ENCODE assay signal across 12 cellular contexts in genomic region chr2:86186431-86186830, GRCh38. TPM values are rescaled to one million over a fixed set of nuclear protein-coding genes. Genes with fewer than 3 reads are reported as not detected.
A peak's percentile ranks its signal among the peaks of the same experiment; 100 is the strongest.
DNase-seq lines count a peak whose midpoint lies in the region; ATAC-seq, FAIRE-seq and TF ChIP-seq lines count a peak whose summit lies in the region.
"Had no signal": no experiment of that assay in that cellular context is flagged by ENCODE, and none has a peak within 500 bp of the region (broad histone marks: within the 10 kb centered on the region; RNA-seq: fewer than 3 reads in every experiment).

No MANE protein-coding gene starts in this region.

- no TSS peak for BruUV-seq in GM12878 (replicated peaks; lab: Mats Ljungman, UMichigan)

- no peak for FAIRE-seq in GM12878 (lab: Jason Lieb, UNC)
- FAIRE-seq: islet of Langerhans had no signal

- peak overlapping the region; percentile 70 for H3K4me2 ChIP-seq in Loucy (ENCODE audit: low read depth, low read length, poor library complexity, severe bottlenecking)
- H3K4me2 ChIP-seq in GM12878 (ENCODE audit: control insufficient read depth, insufficient read depth) = peak overlapping the region; percentile 74

- CTCF ChIA-PET in GM12878 (lab: Yijun Ruan, JAX) = interaction anchor here (0.6 to 2.5 kb wide), 7 partner anchors 8 to 557 kb away, joined by 3 to 11 read pairs (median 4); partner anchors contain the start of gene IMMT

- no peaks in the 10 kb centered on the region for H3K9me3 Mint-ChIP-seq in activated T-cell treated with anti-CD3 and anti-CD28 coated beads, Interleukin-2, amount 50 U/mL, for 4 hours

- H3F3A ChIP-seq in Loucy (ENCODE audit: low read depth) = 0 out of 2 replicates have a peak, but pooled peaks cover 15% of the 10 kb centered on the region

- no peak for DNase-seq in activated T-cell treated with anti-CD3 and anti-CD28 coated beads, Interleukin-2, amount 50 U/mL, for 4 hours
- DNase-seq in activated T-cell treated with anti-CD3 and anti-CD28 coated beads, Interleukin-2, amount 50 U/mL, for 1 hour = no peak
- DNase-seq in GM12878 (ENCODE audit: low read depth, low spot score) = no peak
- DNase-seq in stimulated activated naive CD8-positive, alpha-beta T cell treated with anti-CD3 and anti-CD28 coated beads, Interleukin-15, Interleukin-2, amounts not matched to agents 100 U/mL and 50 U/mL, for 24 hours = no peak
- no peak for DNase-seq in UCSD-AML1 (lab: John Stamatoyannopoulos, UW; ENCODE audit: unreplicated experiment)
- DNase-seq: activated CD8-positive, alpha-beta memory T cell treated with anti-CD3 and anti-CD28 coated beads, Interleukin-2, amount 50 U/mL, for 4 hours; HCEC 1CT had no signal

- H3K36me3 ChIP-seq in Loucy (ENCODE audit: insufficient read depth, low read length) (peaks cover 6% of the 10 kb centered on the region; the same call in 1 of the 2 replicates), GM12878 (ENCODE audit: control insufficient read depth in 2 of 2, insufficient read depth in 2 of 2, low read length in 1 of 2) (peaks cover 0 to 3% of the 10 kb centered on the region in 2 experiments; a peak in 3 of 4 replicates)

- H4K20me1 ChIP-seq in Loucy (ENCODE audit: insufficient read depth, low read length, poor library complexity, severe bottlenecking) (peaks cover 95% of the 10 kb centered on the region), GM12878 (ENCODE audit: control insufficient read depth, insufficient read depth) (no peaks in the 10 kb centered on the region)

- peaks cover 17% of the 10 kb centered on the region for H3K36me3 Mint-ChIP-seq in activated T-cell treated with anti-CD3 and anti-CD28 coated beads, Interleukin-2, amount 50 U/mL, for 4 hours (ENCODE audit: insufficient read depth)

- H3K9ac ChIP-seq in Loucy (ENCODE audit: low read depth, low read length, poor library complexity, severe bottlenecking) = peak overlapping the region; percentile 9
- no peak overlapping the region for H3K9ac ChIP-seq in GM12878 (ENCODE audit: control insufficient read depth, insufficient read depth, low read length)

- H3K79me2 ChIP-seq in Loucy (ENCODE audit: insufficient read depth, low read length) = peaks cover 94% of the 10 kb centered on the region
- peaks cover 92% of the 10 kb centered on the region for H3K79me2 ChIP-seq in GM12878 (ENCODE audit: control insufficient read depth, insufficient read depth, low read length)

- H3K9me3 ChIP-seq in Loucy (ENCODE audit: insufficient read depth, low read depth, low read length) (no peaks in the 10 kb centered on the region), GM12878 (replicated peaks; ENCODE audit: control insufficient read depth, insufficient read depth, low read length) (no peaks in the 10 kb centered on the region; the same call in 2 of the 3 replicates)

- peak; percentile 33 to 40 for ATAC-seq in activated T-cell treated with anti-CD3 and anti-CD28 coated beads, Interleukin-2, amount 50 U/mL, for 4 hours
- ATAC-seq in GM12878 = peak; percentile 58
- peak; percentile 81 for ATAC-seq in stimulated activated naive CD8-positive, alpha-beta T cell treated with anti-CD3 and anti-CD28 coated beads, Interleukin-15, Interleukin-2, amounts not matched to agents 100 U/mL and 50 U/mL, for 24 hours
- no peak for ATAC-seq in HG03378 (IDR thresholded peaks at IDR 0.05; ENCODE audit: unreplicated experiment)
- no peak for ATAC-seq in HG03196 (IDR thresholded peaks at IDR 0.05; ENCODE audit: unreplicated experiment)

- no peak for TF ChIP-seq EP300 in GM12878 (IDR thresholded peaks at IDR 0.05; ENCODE audit: borderline replicate concordance in 1 of 2, control insufficient read depth in 1 of 2, low read depth in 2 of 2, low read length in 2 of 2)

- peak overlapping the region; percentile 27 for H3K4me3 Mint-ChIP-seq in activated T-cell treated with anti-CD3 and anti-CD28 coated beads, Interleukin-2, amount 50 U/mL, for 4 hours

- TF ChIP-seq RAD21 in GM12878 (IDR thresholded peaks at IDR 0.05; ENCODE audit: insufficient read depth, low read depth, low read length) = no peak

- peaks cover 82% of the 10 kb centered on the region for H3K4me1 Mint-ChIP-seq in activated T-cell treated with anti-CD3 and anti-CD28 coated beads, Interleukin-2, amount 50 U/mL, for 4 hours (ENCODE audit: low read depth)

- RAD21 ChIA-PET in GM12878 (lab: Charles Lee; ENCODE audit: unreplicated experiment) = interaction anchor here (0.7 to 1.9 kb wide), 3 partner anchors 10 to 80 kb away, joined by 3 to 4 read pairs (median 3); partner anchors contain the start of gene PTCD3

- H2AFZ ChIP-seq in Loucy (ENCODE audit: low read length) (no peak overlapping the region), GM12878 (ENCODE audit: control insufficient read depth, low read depth, low read length) (no peak overlapping the region)

- SMC1A ChIA-PET in GM12878 (lab: Charles Lee; ENCODE audit: uncharacterized antibody, unreplicated experiment) = interaction anchor here (1.0 to 2.1 kb wide), 4 partner anchors 8 to 63 kb away, joined by 3 to 14 read pairs (median 8); partner anchors contain the start of gene IMMT

- intact Hi-C loops in GM12878 (cut with micrococcal nuclease; ENCODE audit: unreplicated experiment) = no loop called here

- no peaks in the 10 kb centered on the region for H3K9me2 ChIP-seq in Loucy (replicated peaks; ENCODE audit: low read depth, low read length)

- TF ChIP-seq CTCF in Loucy (conservative IDR thresholded peaks at IDR 0.05; ENCODE audit: low read length) (no peak), GM12878 (IDR thresholded peaks at IDR 0.05 in 2 of 3, conservative IDR thresholded peaks at IDR 0.05 in 1 of 3; ENCODE audit: control insufficient read depth in 2 of 3, extremely low read depth in 1 of 3, insufficient read depth in 1 of 3, low read depth in 3 of 3, low read length in 3 of 3) (no peak)

- TF ChIP-seq POLR2A in GM12878 (IDR thresholded peaks at IDR 0.05; ENCODE audit: low read depth, low read length) = no peak

- in situ Hi-C loops in GM12878 (cut with MboI) = no loop called here

- H3K27me3 ChIP-seq in Loucy (ENCODE audit: insufficient read depth, low read length, poor library complexity, severe bottlenecking) (no peaks in the 10 kb centered on the region), GM12878 (replicated peaks in 1 of 2; ENCODE audit: control insufficient read depth in 2 of 2, insufficient read depth in 2 of 2, low read length in 1 of 2) (no peaks in the 10 kb centered on the region)
- H3K27me3 ChIP-seq: cardiac muscle cell had no signal

- POLR2A ChIA-PET in GM12878 (lab: Charles Lee) = interaction anchor here (0.5 to 2.1 kb wide), 5 partner anchors 9 to 625 kb away, joined by 3 to 18 read pairs (median 4); partner anchors contain the start of genes GGCX and IMMT

- H3K4me3 ChIP-seq in Loucy (ENCODE audit: low read length, poor library complexity, severe bottlenecking) = peak overlapping the region; percentile 47
- peak overlapping the region; percentile 8; the same call in 1 of the 2 replicates for H3K4me3 ChIP-seq in GM12878
- H3K4me3 ChIP-seq: cardiac muscle cell had no signal

- H3K27ac ChIP-seq in GM12878 (ENCODE audit: control insufficient read depth, insufficient read depth) = peak overlapping the region; percentile 78
- H3K27ac ChIP-seq: cardiac muscle cell had no signal

- H3K27me3 Mint-ChIP-seq in activated T-cell treated with anti-CD3 and anti-CD28 coated beads, Interleukin-2, amount 50 U/mL, for 4 hours (ENCODE audit: low read depth) = no peaks in the 10 kb centered on the region

- H3K4me1 ChIP-seq in Loucy (ENCODE audit: insufficient read depth, low read length, poor library complexity, severe bottlenecking) = peaks cover 50% of the 10 kb centered on the region
- peaks cover 23% of the 10 kb centered on the region for H3K4me1 ChIP-seq in GM12878 (ENCODE audit: control insufficient read depth, insufficient read depth, low read length)

TF ChIP-seq in GM12878, 131 proteins besides CTCF, POLR2A, EP300 and RAD21 (continues in another document):
- no peak for TF ChIP-seq RAD51 (IDR thresholded peaks at IDR 0.05)

RNA-seq across cellular contexts. Expression of gene IMMT, which starts 8.8 kb away (rescaled TPM):
- 100 to 1,000 TPM; 135 to 166 (median 143) TPM for total RNA-seq in activated T-cell treated with anti-CD3 and anti-CD28 coated beads, Interleukin-2, amount 50 U/mL, for 4 hours
- 84.9 and 88.1 TPM in 2 replicates for total RNA-seq in GM12878 (2013; cell fraction: nucleolus; rRNA removed)
- total RNA-seq in GM12878 (2014; rRNA removed) (78.4 and 79.9 TPM in 2 replicates), GM12878 (2014; rRNA removed; fragmentation: Illumina TruSeq; extraction: Trizol) (81.4 and 88.8 TPM in 2 replicates), GM12878 (2021) (104 and 108 TPM in 2 replicates)
- 51.0 TPM for polyA plus RNA-seq in GM12878 (2011; ENCODE audit: low read depth)
- polyA plus RNA-seq in GM12878 (2011; rRNA removed) (89.6 and 105 TPM in 2 replicates), GM12878 (2014; fragmentation: Illumina TruSeq; extraction: Trizol) (120 and 136 TPM in 2 replicates), GM12878 (2014; fragmentation: Nextera tagmentation; extraction: Ambion mirVana) (100 to 1,000 TPM in 1 of 2 experiments, 10 to 100 TPM in 1; 88.9 to 115 TPM), GM12878 (2014; rRNA removed) (73.5 and 86.5 TPM in 2 replicates), GM12878 (2016; fragmentation: Nextera tagmentation; extraction: Ambion mirVana) (100 to 1,000 TPM; 137 to 149 TPM)
- 71.9 and 76.2 TPM in 2 replicates for polyA plus RNA-seq in GM12878 (2011; cell fraction: cytosol; rRNA removed)
- 40.1 and 59.2 TPM in 2 replicates for polyA plus RNA-seq in GM12878 (2011; cell fraction: nucleus; rRNA removed)
- polyA plus RNA-seq in GM12878 (2012) = 60.9 and 70.4 TPM in 2 replicates
- polyA minus RNA-seq in GM12878 (2011; rRNA and poly(A)+ RNA removed) = 67.1 and 77.4 TPM in 2 replicates
- polyA minus RNA-seq in GM12878 (2011; cell fraction: cytosol; rRNA and poly(A)+ RNA removed) = 35.5 and 39.3 TPM in 2 replicates
- 23.0 and 32.3 TPM in 2 replicates for polyA minus RNA-seq in GM12878 (2011; cell fraction: nucleus; rRNA and poly(A)+ RNA removed)

RNA-seq across cellular contexts. Expression of gene MRPL35, which starts 12.8 kb away (rescaled TPM):
- 10 to 100 TPM; 68.3 to 84.8 (median 71.1) TPM for total RNA-seq in activated T-cell treated with anti-CD3 and anti-CD28 coated beads, Interleukin-2, amount 50 U/mL, for 4 hours
- 20.4 and 20.5 TPM in 2 replicates for total RNA-seq in GM12878 (2013; cell fraction: nucleolus; rRNA removed)
- total RNA-seq in GM12878 (2014; rRNA removed) = 58.1 and 72.0 TPM in 2 replicates
- 109 and 115 TPM in 2 replicates for total RNA-seq in GM12878 (2014; rRNA removed; fragmentation: Illumina TruSeq; extraction: Trizol)
- 64.5 and 67.7 TPM in 2 replicates for total RNA-seq in GM12878 (2021)
- 27.1 TPM for polyA plus RNA-seq in GM12878 (2011; ENCODE audit: low read depth)
- 135 and 153 TPM in 2 replicates for polyA plus RNA-seq in GM12878 (2011; rRNA removed)
- 96.7 and 182 TPM in 2 replicates for polyA plus RNA-seq in GM12878 (2011; cell fraction: cytosol; rRNA removed)
- 68.0 and 72.7 TPM in 2 replicates for polyA plus RNA-seq in GM12878 (2011; cell fraction: nucleus; rRNA removed)
- 36.4 and 44.6 TPM in 2 replicates for polyA plus RNA-seq in GM12878 (2012)
- 156 and 189 TPM in 2 replicates for polyA plus RNA-seq in GM12878 (2014; fragmentation: Illumina TruSeq; extraction: Trizol)
- polyA plus RNA-seq in GM12878 (2014; fragmentation: Nextera tagmentation; extraction: Ambion mirVana) = 100 to 1,000 TPM; 156 to 162 TPM
- 82.6 and 109 TPM in 2 replicates for polyA plus RNA-seq in GM12878 (2014; rRNA removed)
- polyA plus RNA-seq in GM12878 (2016; fragmentation: Nextera tagmentation; extraction: Ambion mirVana) = 100 to 1,000 TPM; 170 to 180 TPM
- 46.5 and 55.7 TPM in 2 replicates for polyA minus RNA-seq in GM12878 (2011; rRNA and poly(A)+ RNA removed)
- polyA minus RNA-seq in GM12878 (2011; cell fraction: cytosol; rRNA and poly(A)+ RNA removed) = 17.9 and 20.1 TPM in 2 replicates
- 15.4 and 16.3 TPM in 2 replicates for polyA minus RNA-seq in GM12878 (2011; cell fraction: nucleus; rRNA and poly(A)+ RNA removed)

Comparison
In these comparisons a context has a peak if more than half of its experiments do, and no peak if none do; other contexts are left out.
1. ATAC-seq: peak in activated T-cell treated with anti-CD3 and anti-CD28 coated beads, Interleukin-2, amount 50 U/mL, for 4 hours (2 of 2), GM12878 (single experiment) and stimulated activated naive CD8-positive, alpha-beta T cell treated with anti-CD3 and anti-CD28 coated beads, Interleukin-15, Interleukin-2, amounts not matched to agents 100 U/mL and 50 U/mL, for 24 hours (single experiment); none in HG03378 (single experiment) and HG03196 (single experiment).